Comparison of ENCODE assay signal across 15 cellular contexts in the genomic region with DNA sequence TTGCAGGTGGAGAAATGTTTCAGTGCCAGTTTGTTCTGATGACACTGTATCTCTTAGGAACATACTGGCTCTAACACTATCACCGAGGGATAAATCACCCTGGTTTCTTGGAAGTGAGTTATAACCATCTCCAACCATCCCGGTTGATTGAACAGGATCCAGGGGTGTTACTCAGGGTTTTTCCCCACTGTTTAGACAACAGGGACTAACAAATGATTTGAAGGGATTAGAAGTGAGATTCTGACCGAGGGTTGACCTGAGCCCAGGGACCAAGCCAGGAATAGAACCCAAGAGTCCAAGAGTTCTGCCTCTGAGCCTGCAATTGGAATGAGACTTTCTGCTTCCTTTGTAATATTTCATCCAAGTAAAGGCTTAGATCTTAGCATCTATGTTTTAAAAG.
A peak's percentile ranks its signal among the peaks of the same experiment; 100 is the strongest.
DNase-seq lines count a peak whose midpoint lies in the region; ATAC-seq and TF ChIP-seq lines count a peak whose summit lies in the region.
"Had no signal": no experiment of that assay in that cellular context is flagged by ENCODE, and none has a peak within 500 bp of the region (broad histone marks: within the 10 kb centered on the region; RNA-seq: fewer than 3 reads in every experiment).

No MANE protein-coding gene starts in this region.

- H2AFZ ChIP-seq in GM23248: no peak overlapping the region
- no peak overlapping the region for H2AFZ ChIP-seq in neural progenitor cell (replicated peaks)

- no peaks in the 10 kb centered on the region for H3K79me2 ChIP-seq in GM23248 (ENCODE audit: insufficient read depth)
- H3K79me2 ChIP-seq in neural progenitor cell (ENCODE audit: low read depth): no peaks in the 10 kb centered on the region

- peaks cover 11% of the 10 kb centered on the region for H3K4me1 Mint-ChIP-seq in neural progenitor cell

- no peaks in the 10 kb centered on the region for H3K27me3 ChIP-seq in GM23248 (replicated peaks; ENCODE audit: insufficient read depth)
- no peaks in the 10 kb centered on the region for H3K27me3 ChIP-seq in esophagus (ENCODE audit: control insufficient read depth in 1 of 2, insufficient read depth in 2 of 2, low read length in 2 of 2)
- no peaks in the 10 kb centered on the region for H3K27me3 ChIP-seq in lung (ENCODE audit: control insufficient read depth, insufficient read depth)
- no peaks in the 10 kb centered on the region for H3K27me3 ChIP-seq in stomach smooth muscle (ENCODE audit: control insufficient read depth in 1 of 2, insufficient read depth in 2 of 2, low read length in 2 of 2)
- H3K27me3 ChIP-seq in neural progenitor cell: no peaks in the 10 kb centered on the region
- no peaks in the 10 kb centered on the region for H3K27me3 ChIP-seq in ovary

- TF ChIP-seq CTCF in lung (IDR thresholded peaks at IDR 0.05; ENCODE audit: control extremely low read depth, extremely low read depth) (no peak), neural progenitor cell (IDR thresholded peaks at IDR 0.05) (no peak), ovary (IDR thresholded peaks at IDR 0.05) (no peak)

- H3K27me3 Mint-ChIP-seq in neural progenitor cell (ENCODE audit: insufficient read depth, low read depth): no peaks in the 10 kb centered on the region
- H3K27me3 Mint-ChIP-seq: activated CD8-positive, alpha-beta T cell treated with anti-CD3 and anti-CD28 coated beads for 36 hours had no signal

- H3K27ac ChIP-seq in GM23248 (peak overlapping the region; percentile 85), esophagus (ENCODE audit: low read depth in 2 of 2, low read length in 1 of 2) (peak overlapping the region; percentile 9 to 40), lung (ENCODE audit: low read depth in 1 of 2, low read length in 1 of 2) (peak overlapping the region; percentile 33 to 44), stomach smooth muscle (ENCODE audit: low read length) (peak overlapping the region; percentile 42), neural progenitor cell (no peak overlapping the region), ovary (peak overlapping the region in 1 of 2 donors; percentile 41)

- no peaks in the 10 kb centered on the region for H3K9me3 ChIP-seq in GM23248 (ENCODE audit: low read depth)
- no peaks in the 10 kb centered on the region for H3K9me3 ChIP-seq in esophagus (ENCODE audit: control insufficient read depth in 2 of 2, insufficient read depth in 1 of 2, low read depth in 1 of 2, low read length in 1 of 2)
- H3K9me3 ChIP-seq in lung (ENCODE audit: control insufficient read depth in 2 of 2, insufficient read depth in 1 of 2, low read length in 1 of 2): no peaks in the 10 kb centered on the region
- no peaks in the 10 kb centered on the region for H3K9me3 ChIP-seq in stomach smooth muscle (ENCODE audit: control insufficient read depth in 2 of 2, low read length in 2 of 2)
- no peaks in the 10 kb centered on the region for H3K9me3 ChIP-seq in neural progenitor cell (ENCODE audit: low read depth)
- no peaks in the 10 kb centered on the region for H3K9me3 ChIP-seq in ovary

- H3K9me2 ChIP-seq in GM23248 (ENCODE audit: insufficient read depth): no peaks in the 10 kb centered on the region

- no peak for TF ChIP-seq POLR2A in ovary (IDR thresholded peaks at IDR 0.05)

- H3K4me2 ChIP-seq in GM23248 (ENCODE audit: unreplicated experiment) (peak overlapping the region; percentile 40), neural progenitor cell (no peak overlapping the region)

- H3K9me3 Mint-ChIP-seq in neural progenitor cell: no peaks in the 10 kb centered on the region
- H3K9me3 Mint-ChIP-seq: activated CD8-positive, alpha-beta T cell treated with anti-CD3 and anti-CD28 coated beads for 36 hours; immature natural killer cell had no signal

- H3K4me1 ChIP-seq in GM23248 (ENCODE audit: insufficient read depth) (peaks cover 39% of the 10 kb centered on the region), esophagus (ENCODE audit: control insufficient read depth in 2 of 2, insufficient read depth in 2 of 2, low read length in 1 of 2) (peaks cover 3 to 10% of the 10 kb centered on the region in 2 donors), lung (ENCODE audit: control insufficient read depth in 2 of 2, insufficient read depth in 2 of 2, low read length in 2 of 2) (peaks cover 20 to 34% of the 10 kb centered on the region in 2 donors), stomach smooth muscle (ENCODE audit: control insufficient read depth, insufficient read depth, low read length) (peaks cover 50% of the 10 kb centered on the region), neural progenitor cell (peaks cover 23% of the 10 kb centered on the region), ovary (ENCODE audit: insufficient read depth) (peaks cover 28% of the 10 kb centered on the region)

- no peaks in the 10 kb centered on the region for H3K36me3 ChIP-seq in GM23248 (ENCODE audit: low read depth)
- peaks cover 2 to 15% of the 10 kb centered on the region in 2 donors for H3K36me3 ChIP-seq in esophagus (ENCODE audit: control insufficient read depth in 2 of 2, insufficient read depth in 2 of 2, low read length in 1 of 2)
- H3K36me3 ChIP-seq in lung (ENCODE audit: control insufficient read depth in 2 of 2, insufficient read depth in 2 of 2, low read length in 2 of 2): peaks cover 3 to 5% of the 10 kb centered on the region in 2 donors
- H3K36me3 ChIP-seq in stomach smooth muscle (ENCODE audit: control insufficient read depth in 2 of 2, insufficient read depth in 2 of 2, low read length in 2 of 2): peaks cover 0 to 3% of the 10 kb centered on the region in 2 donors
- H3K36me3 ChIP-seq in neural progenitor cell: no peaks in the 10 kb centered on the region
- H3K36me3 ChIP-seq in ovary: no peaks in the 10 kb centered on the region

- DNase-seq in GM23248 (no peak), lung (ENCODE audit: low spot score) (no peak), neural progenitor cell (ENCODE audit: low spot score) (no peak), ovary (no peak)
- no peak for DNase-seq in NK-92 treated with Interleukin-12 subunit alpha and Interleukin-12 subunit beta, amount 100 ng/mL, for 24 hours (lab: John Stamatoyannopoulos, UW)
- DNase-seq: activated CD8-positive, alpha-beta T cell treated with anti-CD3 and anti-CD28 coated beads for 36 hours; activated effector memory CD4-positive, alpha-beta T cell treated with Interleukin-2 at 50 U/mL for 16 hours; foreskin melanocyte; immature natural killer cell; NCI-H446; stimulated activated CD4-positive, alpha-beta T cell treated with anti-CD3 and anti-CD28 coated beads, Interleukin-2, amount 100 ng/mL, for 24 hours; stimulated activated CD8-positive, alpha-beta memory T cell treated with anti-CD3 and anti-CD28 coated beads, Interleukin-4, amount 100 ng/mL, for 48 hours had no signal

- ATAC-seq in lung (ENCODE audit: insufficient read depth, low FRiP score) (no peak), GM21423 (IDR thresholded peaks at IDR 0.05; ENCODE audit: unreplicated experiment) (no peak)
- ATAC-seq: activated CD8-positive, alpha-beta T cell treated with anti-CD3 and anti-CD28 coated beads for 36 hours had no signal

- H3F3A ChIP-seq in GM23248 (ENCODE audit: insufficient read depth): peaks cover 18% of the 10 kb centered on the region
- peaks cover 11% of the 10 kb centered on the region for H3F3A ChIP-seq in neural progenitor cell (ENCODE audit: low read depth)

- TF ChIP-seq EP300 in ovary (IDR thresholded peaks at IDR 0.05): no peak

- peaks cover 8% of the 10 kb centered on the region for H3K36me3 Mint-ChIP-seq in neural progenitor cell

- WGBS in GM23248 (ENCODE audit: low coverage in 1 of 2, low lambda C conversion rate in 2 of 2, missing lambda C conversion rate in 2 of 2), 2 experiments: 8 to 14% methylated on average over 3 of the region's 3 CpGs
- WGBS in esophagus, 2 donors: 22 to 35% methylated on average over 3 of the region's 3 CpGs
- 55 to 82% methylated on average over 3 of the region's 3 CpGs for WGBS in lung, 2 donors
- 10 to 21% (median 20%) methylated on average over 3 of the region's 3 CpGs for WGBS in ovary, 3 donors

- H4K20me1 ChIP-seq in GM23248 (ENCODE audit: insufficient read depth) (no peaks in the 10 kb centered on the region), neural progenitor cell (ENCODE audit: low read depth) (peaks cover 4% of the 10 kb centered on the region)

- in situ Hi-C loops in GM23248 (cut with MboI): no loop called here

- intact Hi-C loops in ovary (cut with DNase I): no loop called here

- H3K4me3 ChIP-seq in GM23248 (no peak overlapping the region), esophagus (ENCODE audit: low read depth in 1 of 2, low read length in 2 of 2) (no peak overlapping the region), lung (no peak overlapping the region), stomach smooth muscle (ENCODE audit: low read length in 2 of 2) (no peak overlapping the region), neural progenitor cell (no peak overlapping the region), ovary (no peak overlapping the region)

- no peak overlapping the region for H3K4me3 Mint-ChIP-seq in neural progenitor cell
- H3K4me3 Mint-ChIP-seq: activated CD8-positive, alpha-beta T cell treated with anti-CD3 and anti-CD28 coated beads for 36 hours; immature natural killer cell had no signal

- H3K9ac ChIP-seq in GM23248: peak overlapping the region; percentile 8
- H3K9ac ChIP-seq in stomach smooth muscle (ENCODE audit: low read length in 2 of 2): no peak overlapping the region
- no peak overlapping the region for H3K9ac ChIP-seq in neural progenitor cell

- H3K27ac Mint-ChIP-seq in neural progenitor cell: no peak overlapping the region
